ENCODE assay signal across 14 cellular contexts in the genomic region with DNA sequence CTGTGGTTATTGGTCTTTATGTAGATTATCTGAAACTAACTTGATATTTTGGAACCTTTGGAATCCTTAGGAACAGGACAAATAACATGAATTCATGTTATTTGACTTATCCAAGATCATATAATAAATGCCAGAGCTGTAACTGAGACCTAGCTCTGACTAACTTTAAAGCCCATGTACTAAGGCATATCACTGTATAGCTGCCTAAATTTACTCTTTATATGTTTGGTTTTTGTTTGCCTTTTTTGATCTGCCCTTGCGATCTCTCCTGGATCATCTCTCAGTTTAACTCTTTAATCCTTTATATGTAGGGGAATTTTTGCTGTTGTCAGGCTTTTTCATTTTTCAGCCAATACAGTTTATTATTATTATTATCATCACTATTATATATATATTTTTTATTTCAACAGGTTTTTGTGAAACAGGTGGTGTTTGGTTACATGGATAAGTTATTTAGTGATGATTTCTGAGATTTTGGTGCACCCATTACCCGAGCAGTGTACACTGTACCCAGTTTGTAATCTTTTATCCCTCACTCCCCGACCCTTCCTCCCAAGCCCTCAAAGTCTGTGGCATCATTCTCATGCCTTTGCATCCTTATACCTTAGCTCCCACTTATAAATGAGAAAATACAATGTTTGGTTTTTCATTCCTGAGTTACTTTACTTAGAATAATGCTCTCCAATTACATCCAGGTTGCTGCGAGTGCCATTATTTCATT.
"Had no signal": no experiment of that assay in that cellular context is flagged by ENCODE, and none has a peak within 500 bp of the region (broad histone marks: within the 10 kb centered on the region; RNA-seq: fewer than 3 reads in every experiment).

No MANE protein-coding gene starts in this region.

- H3K4me3 ChIP-seq: adrenal gland, colonic mucosa, heart left ventricle, left lung, sigmoid colon had no signal

- H3K4me3 Mint-ChIP-seq: activated T-cell treated with anti-CD3 and anti-CD28 coated beads, Interleukin-2, amount 50 U/mL, for 4 hours; nephron; stimulated activated naive B cell treated with anti-CD40 and anti-IgM and Interleukin-4, amounts not matched to agents 10 μg/mL and 1 μg/mL and 100 μg/mL, for 72 hours; type B pancreatic cell had no signal

- H3K36me3 ChIP-seq: adrenal gland, colonic mucosa, heart left ventricle, left lung, sigmoid colon, WERI-Rb-1 had no signal

- H3K4me1 ChIP-seq: adrenal gland, colonic mucosa, foreskin keratinocyte, left lung, sigmoid colon had no signal

- H3K27me3 Mint-ChIP-seq: stimulated activated naive B cell treated with anti-CD40 and anti-IgM and Interleukin-4, amounts not matched to agents 10 μg/mL and 1 μg/mL and 100 μg/mL, for 72 hours; type B pancreatic cell had no signal

- H3K9me3 ChIP-seq: adrenal gland, colonic mucosa, left lung, sigmoid colon had no signal

- H3K27ac ChIP-seq: adrenal gland, colonic mucosa, foreskin keratinocyte, heart left ventricle, left lung, sigmoid colon, WERI-Rb-1 had no signal

- H3K9me3 Mint-ChIP-seq: nephron, type B pancreatic cell had no signal

- H3K27me3 ChIP-seq: adrenal gland, colonic mucosa, foreskin keratinocyte, heart left ventricle, left lung, sigmoid colon had no signal

- H3K36me3 Mint-ChIP-seq: type B pancreatic cell had no signal

- DNase-seq: activated CD4-positive, alpha-beta T cell treated with anti-CD3 and anti-CD28 coated beads for 48 hours; activated gamma-delta T cell treated with Interleukin-2 at 50 U/mL for 16 hours; activated T-cell treated with anti-CD3 and anti-CD28 coated beads, Interleukin-2, amount 50 U/mL, for 4 hours; adrenal gland; colonic mucosa; foreskin keratinocyte; heart left ventricle; left lung; sigmoid colon; stimulated activated CD4-positive, alpha-beta T cell treated with anti-CD3 and anti-CD28 coated beads, Interleukin-2, amount 100 ng/mL, for 24 hours; stimulated activated naive B cell treated with anti-CD40 and anti-IgM and Interleukin-4, amounts not matched to agents 10 μg/mL and 1 μg/mL and 100 μg/mL, for 72 hours; WERI-Rb-1 had no signal

- H3K27ac Mint-ChIP-seq: nephron; stimulated activated naive B cell treated with anti-CD40 and anti-IgM and Interleukin-4, amounts not matched to agents 10 μg/mL and 1 μg/mL and 100 μg/mL, for 72 hours; type B pancreatic cell had no signal

- ATAC-seq: activated T-cell treated with anti-CD3 and anti-CD28 coated beads, Interleukin-2, amount 50 U/mL, for 4 hours; foreskin keratinocyte; heart left ventricle; left lung; stimulated activated naive B cell treated with anti-CD40 and anti-IgM and Interleukin-4, amounts not matched to agents 10 μg/mL and 1 μg/mL and 100 μg/mL, for 72 hours had no signal
